Comparison of ENCODE assay signal across 30 cellular contexts in genomic region chr7:112140600-112140999, GRCh38.
A peak's percentile ranks its signal among the peaks of the same experiment; 100 is the strongest.
DNase-seq lines count a peak whose midpoint lies in the region; ATAC-seq and TF ChIP-seq lines count a peak whose summit lies in the region.
"Had no signal": no experiment of that assay in that cellular context is flagged by ENCODE, and none has a peak within 500 bp of the region (broad histone marks: within the 10 kb centered on the region; RNA-seq: fewer than 3 reads in every experiment).

No MANE protein-coding gene starts in this region.

- H3K4me3 Mint-ChIP-seq in T-cell: no peak overlapping the region
- H3K4me3 Mint-ChIP-seq: CD14-positive monocyte; HFFc6; natural killer cell; T-helper 1 cell treated with Interleukin-12 subunit alpha and Interleukin-12 subunit beta and Interleukin-4 antibody, amounts not matched to agents 30 μg/mL and 1 μg/mL, for 36 hours had no signal

- TF ChIP-seq CTCF in fibroblast of the aortic adventitia (IDR thresholded peaks at IDR 0.05; ENCODE audit: insufficient read depth, low read length): no peak

- H3K36me3 Mint-ChIP-seq in T-cell: no peaks in the 10 kb centered on the region
- H3K36me3 Mint-ChIP-seq: brain, CD14-positive monocyte, natural killer cell had no signal

- no peak overlapping the region for H3K4me3 ChIP-seq in fibroblast of the aortic adventitia (ENCODE audit: low read depth, low read length)
- H3K4me3 ChIP-seq: lower lobe of right lung, psoas muscle, sigmoid colon, stomach, tibial nerve had no signal

- CTCF ChIA-PET in T-cell (lab: Charles Lee): interaction anchor here in 1 of 2 donors (0.9 kb wide), 1 partner anchor 24 kb away, joined by 3 read pairs; no protein-coding TSS in a partner anchor

- no peaks in the 10 kb centered on the region for H3K4me1 Mint-ChIP-seq in T-cell
- H3K4me1 Mint-ChIP-seq: CD14-positive monocyte, natural killer cell had no signal

- POLR2A ChIA-PET in T-cell (lab: Charles Lee): no interaction called here

- no peak overlapping the region for H3K27ac Mint-ChIP-seq in T-cell
- H3K27ac Mint-ChIP-seq: CD14-positive monocyte; HFFc6; natural killer cell; T-helper 1 cell treated with Interleukin-12 subunit alpha and Interleukin-12 subunit beta and Interleukin-4 antibody, amounts not matched to agents 30 μg/mL and 1 μg/mL, for 36 hours had no signal

- H3K9me3 Mint-ChIP-seq in T-cell: no peaks in the 10 kb centered on the region
- H3K9me3 Mint-ChIP-seq: brain; CD14-positive monocyte; HFFc6; natural killer cell; T-helper 1 cell treated with Interleukin-12 subunit alpha and Interleukin-12 subunit beta and Interleukin-4 antibody, amounts not matched to agents 30 μg/mL and 1 μg/mL, for 36 hours had no signal

- DNase-seq in DMS53 (lab: John Stamatoyannopoulos, UW): peak; percentile 41
- DNase-seq in DMS53 treated with DMSO at 0.1 percent for 48 hours (lab: John Stamatoyannopoulos, UW; ENCODE audit: unreplicated experiment): no peak
- DNase-seq in G401 (ENCODE audit: low spot score): peak; percentile 65
- DNase-seq in amniotic epithelial cell (ENCODE audit: low read depth): peak; percentile 45
- peak; percentile 40 for DNase-seq in fibroblast of the aortic adventitia (ENCODE audit: low read depth)
- no peak for DNase-seq in T-cell
- DNase-seq in putamen (ENCODE audit: low spot score): no peak
- DNase-seq: 8988T; activated CD4-positive, alpha-beta T cell treated with anti-CD3 and anti-CD28 coated beads, Interleukin-2, amount 50 U/mL, for 48 hours; activated CD4-positive, CD25-positive, alpha-beta regulatory T cell treated with anti-CD3 and anti-CD28 coated beads, Interleukin-2, amount 50 U/mL, for 72 hours; activated gamma-delta T cell treated with Interleukin-2 at 50 U/mL for 16 hours; activated T-cell treated with anti-CD3 and anti-CD28 coated beads, Interleukin-2, amount 50 U/mL, for 48 hours; cerebellar nuclear complex; EL; HFFc6; lower lobe of right lung; natural killer cell; NCI-H187 treated with DMSO at 0.1 percent for 48 hours; NCI-H774; occipital lobe; psoas muscle; sigmoid colon; stimulated activated CD4-positive, alpha-beta T cell treated with anti-CD3 and anti-CD28 coated beads, Interleukin-12 subunit alpha, Interleukin-12 subunit beta, amount 100 ng/mL, for 4 hours; stimulated activated CD4-positive, alpha-beta T cell treated with anti-CD3 and anti-CD28 coated beads, Interleukin-4, amount 100 ng/mL, for 1 hour; stomach had no signal

- ATAC-seq in T-cell (replicated peaks in 1 of 4): no peak
- no peak for ATAC-seq in activated CD4-positive, CD25-positive, alpha-beta regulatory T cell treated with anti-CD3 and anti-CD28 coated beads, Interleukin-2, amount 50 U/mL, for 24 hours
- ATAC-seq: lower lobe of right lung, natural killer cell, psoas muscle had no signal

- H3K27me3 Mint-ChIP-seq in T-cell: peaks cover 5% of the 10 kb centered on the region in 2 donors
- H3K27me3 Mint-ChIP-seq: brain had no signal

- in situ Hi-C loops in G401 (cut with HindIII; ENCODE audit: low sequenced_read_pairs): no loop called here

Comparison
In these comparisons a context has a peak if more than half of its experiments do, and no peak if none do; other contexts are left out.
1. DNase-seq: peak in DMS53 (single experiment), G401 (single experiment), amniotic epithelial cell (single experiment) and fibroblast of the aortic adventitia (single experiment); none in DMS53 treated with DMSO at 0.1 percent for 48 hours (single experiment), T-cell (0 of 34) and putamen (single experiment).